In genomic region chr3:159844383-159844730, GRCh38 we compare ENCODE assay signal across 13 cellular contexts. TPM values are rescaled to one million over a fixed set of nuclear protein-coding genes. Genes with fewer than 3 reads are reported as not detected.
DNase-seq lines count a peak whose midpoint lies in the region; ATAC-seq and TF ChIP-seq lines count a peak whose summit lies in the region.
"Had no signal": no experiment of that assay in that cellular context is flagged by ENCODE, and none has a peak within 500 bp of the region (broad histone marks: within the 10 kb centered on the region; RNA-seq: fewer than 3 reads in every experiment).

No MANE protein-coding gene starts in this region.

- H3K9me3 ChIP-seq in GM23248 (ENCODE audit: low read depth): no peaks in the 10 kb centered on the region

- peaks cover 100% of the 10 kb centered on the region for H3K79me2 ChIP-seq in GM23248 (ENCODE audit: insufficient read depth)

- H3F3A ChIP-seq in GM23248 (ENCODE audit: insufficient read depth): 0 out of 2 replicates have a peak, but pooled peaks cover under 1% of the 10 kb centered on the region

- H3K36me3 Mint-ChIP-seq in MCF 10A (ENCODE audit: insufficient read depth, unreplicated experiment): no peaks in the 10 kb centered on the region
- no peaks in the 10 kb centered on the region for H3K36me3 Mint-ChIP-seq in naive thymus-derived CD8-positive, alpha-beta T cell
- H3K36me3 Mint-ChIP-seq: activated naive CD4-positive, alpha-beta T cell treated with anti-CD3 and anti-CD28 coated beads, Interleukin-2, amount 50 U/mL, for 24 hours had no signal

- intact Hi-C loops in MCF 10A (cut with micrococcal nuclease): no loop called here

- in situ Hi-C loops in GM23248 (cut with MboI): no loop called here

- H3K9ac ChIP-seq in GM23248: no peak overlapping the region

- no peak overlapping the region for H3K4me2 ChIP-seq in GM23248 (ENCODE audit: unreplicated experiment)

- no peaks in the 10 kb centered on the region for H3K9me3 Mint-ChIP-seq in MCF 10A (ENCODE audit: unreplicated experiment)
- H3K9me3 Mint-ChIP-seq in naive thymus-derived CD8-positive, alpha-beta T cell: no peaks in the 10 kb centered on the region
- H3K9me3 Mint-ChIP-seq: activated B cell treated with CpG ODN at 0.5 μM for 24 hours; activated naive CD4-positive, alpha-beta T cell treated with anti-CD3 and anti-CD28 coated beads, Interleukin-2, amount 50 U/mL, for 24 hours; CD4-positive, alpha-beta T cell had no signal

- H3K27me3 ChIP-seq in layer of hippocampus (ENCODE audit: control insufficient read depth, insufficient read depth, low read length) (no peaks in the 10 kb centered on the region), GM23248 (replicated peaks; ENCODE audit: insufficient read depth) (no peaks in the 10 kb centered on the region)

- peak overlapping the region; percentile 83 for H3K27ac Mint-ChIP-seq in MCF 10A (ENCODE audit: low read depth, unreplicated experiment)
- H3K27ac Mint-ChIP-seq in naive thymus-derived CD8-positive, alpha-beta T cell: no peak overlapping the region
- H3K27ac Mint-ChIP-seq: activated B cell treated with CpG ODN at 0.5 μM for 24 hours; activated naive CD4-positive, alpha-beta T cell treated with anti-CD3 and anti-CD28 coated beads, Interleukin-2, amount 50 U/mL, for 24 hours; CD4-positive, alpha-beta T cell had no signal

- peaks cover 34% of the 10 kb centered on the region for H3K4me1 Mint-ChIP-seq in MCF 10A (ENCODE audit: insufficient read depth, unreplicated experiment)
- peaks cover 0 to 11% (median 6%) of the 10 kb centered on the region in 4 donors for H3K4me1 Mint-ChIP-seq in naive thymus-derived CD8-positive, alpha-beta T cell

- no peak overlapping the region for H2AFZ ChIP-seq in GM23248

- H3K4me3 ChIP-seq in GM23248: no peak overlapping the region

- no peaks in the 10 kb centered on the region for H3K9me2 ChIP-seq in GM23248 (ENCODE audit: insufficient read depth)

- H3K4me3 Mint-ChIP-seq in MCF 10A (ENCODE audit: unreplicated experiment): no peak overlapping the region
- H3K4me3 Mint-ChIP-seq in naive thymus-derived CD8-positive, alpha-beta T cell: no peak overlapping the region
- H3K4me3 Mint-ChIP-seq: activated B cell treated with CpG ODN at 0.5 μM for 24 hours; activated naive CD4-positive, alpha-beta T cell treated with anti-CD3 and anti-CD28 coated beads, Interleukin-2, amount 50 U/mL, for 24 hours; CD4-positive, alpha-beta T cell had no signal

- no TSS peak for BruUV-seq in MCF 10A (replicated peaks; lab: Mats Ljungman, UMichigan)

- no peak for ATAC-seq in naive thymus-derived CD8-positive, alpha-beta T cell

- CTCF ChIA-PET in MCF 10A (lab: Yijun Ruan, JAX): interaction anchor here (0.6 to 2.3 kb wide), 7 partner anchors 8 to 159 kb away, joined by 3 to 10 read pairs (median 3); no protein-coding TSS in a partner anchor

- H4K20me1 ChIP-seq in GM23248 (ENCODE audit: insufficient read depth): no peaks in the 10 kb centered on the region

- H3K27me3 Mint-ChIP-seq in MCF 10A (ENCODE audit: insufficient read depth, unreplicated experiment): no peaks in the 10 kb centered on the region
- peaks cover 11 to 21% (median 13%) of the 10 kb centered on the region in 5 donors for H3K27me3 Mint-ChIP-seq in naive thymus-derived CD8-positive, alpha-beta T cell

- POLR2A ChIA-PET in MCF 10A (lab: Yijun Ruan, JAX): interaction anchor here (0.8 to 13.6 kb wide), 10 partner anchors 8 to 120 kb away, joined by 3 to 181 read pairs (median 3); no protein-coding TSS in a partner anchor
- POLR2A ChIA-PET in naive thymus-derived CD8-positive, alpha-beta T cell (lab: Charles Lee): no interaction called here

- H3K36me3 ChIP-seq in GM23248 (ENCODE audit: low read depth): no peaks in the 10 kb centered on the region

- TF ChIP-seq CTCF in MCF 10A (IDR thresholded peaks at IDR 0.05; ENCODE audit: unreplicated experiment): no peak

- no peaks in the 10 kb centered on the region for H3K4me1 ChIP-seq in GM23248 (ENCODE audit: insufficient read depth)

- DNase-seq in NCI-H2107 (lab: John Stamatoyannopoulos, UW): peak; percentile 30
- DNase-seq in MCF 10A (ENCODE audit: unreplicated experiment): no peak
- DNase-seq in superior temporal gyrus (ENCODE audit: extremely low spot score): peak; percentile 76
- DNase-seq in GM23248: no peak
- DNase-seq in naive thymus-derived CD8-positive, alpha-beta T cell: no peak
- DNase-seq in NCI-H1694 treated with DMSO at 0.1 percent for 48 hours (lab: John Stamatoyannopoulos, UW): no peak
- DNase-seq: activated B cell treated with CpG ODN at 0.5 μM for 24 hours; CD4-positive, alpha-beta T cell; NCI-H2081 treated with DMSO at 0.1 percent for 48 hours; stimulated activated naive CD4-positive, alpha-beta T cell treated with Interleukin-2 at 50 U/mL for 16 hours; SW 1271 had no signal

- WGBS in GM23248 (ENCODE audit: low coverage in 1 of 2, low lambda C conversion rate in 2 of 2, missing lambda C conversion rate in 2 of 2), 2 experiments: 98 to 99% methylated on average over 4 of the region's 4 CpGs

- H3K27ac ChIP-seq in layer of hippocampus (ENCODE audit: low read depth, low read length): peak overlapping the region; percentile 80
- no peak overlapping the region for H3K27ac ChIP-seq in GM23248

RNA-seq across cellular contexts. Expression of gene SCHIP1, which starts 4.7 kb away (rescaled TPM):
- 1.2 and 5.9 TPM in 2 replicates for total RNA-seq in MCF 10A (2022)
- 2.7 and 2.9 TPM in 2 replicates for total RNA-seq in GM23248 (2014; rRNA removed; shearing (Covaris generic))
- 0.98 and 2.0 TPM in 2 replicates for polyA plus RNA-seq in GM23248 (2016; fragmentation: Nextera tagmentation; extraction: Ambion mirVana)
- total RNA-seq in naive thymus-derived CD8-positive, alpha-beta T cell: not detected
- not detected for polyA plus RNA-seq in naive thymus-derived CD8-positive, alpha-beta T cell
- total RNA-seq: CD4-positive, alpha-beta T cell had no signal

Comparison
In these comparisons a context has a peak if more than half of its experiments do, and no peak if none do; other contexts are left out.
1. DNase-seq: peak in NCI-H2107 (single experiment) and superior temporal gyrus (single experiment); none in MCF 10A (single experiment), GM23248 (single experiment), naive thymus-derived CD8-positive, alpha-beta T cell (0 of 10) and NCI-H1694 treated with DMSO at 0.1 percent for 48 hours (single experiment).